ENCODE assay signal across 5 cellular contexts in genomic region chrX:127649011-127649410, GRCh38.
"Had no signal": no experiment of that assay in that cellular context is flagged by ENCODE, and none has a peak within 500 bp of the region (broad histone marks: within the 10 kb centered on the region; RNA-seq: fewer than 3 reads in every experiment).

No MANE protein-coding gene starts in this region.

- DNase-seq: H9, HCEC 1CT, IMR-90 had no signal

- H3K4me2 ChIP-seq: GM23338 had no signal

- ATAC-seq: GM23338, K562 had no signal

- H3K4me3 ChIP-seq: GM23338, K562 had no signal
